Comparison of ENCODE assay signal across 16 cellular contexts in the genomic region with DNA sequence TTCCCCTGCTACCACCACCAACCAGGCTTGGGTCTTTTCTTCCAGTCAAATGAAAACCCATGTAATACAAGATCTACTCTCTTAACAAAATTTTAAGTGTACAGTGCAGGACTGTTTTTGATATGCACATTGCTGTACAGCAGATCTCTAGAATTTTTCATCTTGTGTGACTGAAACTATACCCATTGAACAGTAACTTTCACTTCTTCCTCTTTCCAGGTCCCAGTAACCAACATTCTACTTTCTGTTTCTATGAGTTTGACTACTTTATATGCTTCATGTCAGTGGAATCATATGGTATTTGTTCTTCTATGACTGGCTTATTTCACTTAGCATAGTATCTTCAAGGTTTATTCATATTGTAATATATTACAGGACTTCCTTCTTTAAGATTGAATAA. TPM values are rescaled to one million over a fixed set of nuclear protein-coding genes. Genes with fewer than 3 reads are reported as not detected.
DNase-seq lines count a peak whose midpoint lies in the region; ATAC-seq and TF ChIP-seq lines count a peak whose summit lies in the region.
"Had no signal": no experiment of that assay in that cellular context is flagged by ENCODE, and none has a peak within 500 bp of the region (broad histone marks: within the 10 kb centered on the region; RNA-seq: fewer than 3 reads in every experiment).

No MANE protein-coding gene starts in this region.

- no peak overlapping the region for H3K4me3 ChIP-seq in uterus
- H3K4me3 ChIP-seq: gastroesophageal sphincter, Peyer's patch had no signal

- ATAC-seq in GM19324 (IDR thresholded peaks at IDR 0.05; ENCODE audit: low FRiP score, unreplicated experiment): peak; percentile 73
- peak; percentile 93 for ATAC-seq in HG02623 (IDR thresholded peaks at IDR 0.05; ENCODE audit: unreplicated experiment)
- ATAC-seq in HG03280 (IDR thresholded peaks at IDR 0.05; ENCODE audit: unreplicated experiment): peak; percentile 84
- ATAC-seq: gastroesophageal sphincter, left cardiac atrium had no signal

- no peaks in the 10 kb centered on the region for H3K36me3 ChIP-seq in uterus
- H3K36me3 ChIP-seq: gastroesophageal sphincter, Peyer's patch had no signal

- no peaks in the 10 kb centered on the region for H3K27me3 ChIP-seq in uterus
- H3K27me3 ChIP-seq: gastroesophageal sphincter, Peyer's patch had no signal

- H3K27ac ChIP-seq in uterus: no peak overlapping the region
- H3K27ac ChIP-seq: gastroesophageal sphincter, Peyer's patch had no signal

- DNase-seq in CD1c-positive myeloid dendritic cell (ENCODE audit: extremely low spot score) (peak; percentile 20), GDM1 (lab: John Stamatoyannopoulos, UW) (no peak), NCI-H345 treated with DMSO at 0.1 percent for 48 hours (lab: John Stamatoyannopoulos, UW; ENCODE audit: unreplicated experiment) (no peak), uterus (no peak)
- DNase-seq in activated CD8-positive, alpha-beta memory T cell treated with anti-CD3 and anti-CD28 coated beads, Interleukin-2, amount 50 U/mL, for 4 hours: no peak
- DNase-seq: DMS153; left cardiac atrium; NCI-H146; Peyer's patch; stimulated activated CD4-positive, alpha-beta T cell treated with anti-CD3 and anti-CD28 coated beads, Interleukin-12 subunit alpha, Interleukin-12 subunit beta, amount 100 ng/mL, for 4 hours had no signal

- no peak for TF ChIP-seq POLR2A in uterus (IDR thresholded peaks at IDR 0.05)

- no peaks in the 10 kb centered on the region for H3K4me1 ChIP-seq in uterus
- H3K4me1 ChIP-seq: gastroesophageal sphincter, Peyer's patch had no signal

- no peaks in the 10 kb centered on the region for H3K9me3 ChIP-seq in uterus
- H3K9me3 ChIP-seq: Peyer's patch had no signal

- no peak for TF ChIP-seq CTCF in uterus (IDR thresholded peaks at IDR 0.05)

- intact Hi-C loops in uterus (cut with DNase I; ENCODE audit: low total_unique reads): no loop called here

RNA-seq across cellular contexts. Expression of gene PLPPR4, which starts 45.3 kb away (rescaled TPM):
- 1 to 10 TPM in 2 of 4 donors, under 1 TPM in 1, not detected in 1; under 0.01 to 9.6 (median 1.2) TPM for total RNA-seq in uterus
- total RNA-seq: A673, dermis microvascular lymphatic vessel endothelial cell, Peyer's patch had no signal
